21 cellular contexts compared by ENCODE assay signal in the genomic region with DNA sequence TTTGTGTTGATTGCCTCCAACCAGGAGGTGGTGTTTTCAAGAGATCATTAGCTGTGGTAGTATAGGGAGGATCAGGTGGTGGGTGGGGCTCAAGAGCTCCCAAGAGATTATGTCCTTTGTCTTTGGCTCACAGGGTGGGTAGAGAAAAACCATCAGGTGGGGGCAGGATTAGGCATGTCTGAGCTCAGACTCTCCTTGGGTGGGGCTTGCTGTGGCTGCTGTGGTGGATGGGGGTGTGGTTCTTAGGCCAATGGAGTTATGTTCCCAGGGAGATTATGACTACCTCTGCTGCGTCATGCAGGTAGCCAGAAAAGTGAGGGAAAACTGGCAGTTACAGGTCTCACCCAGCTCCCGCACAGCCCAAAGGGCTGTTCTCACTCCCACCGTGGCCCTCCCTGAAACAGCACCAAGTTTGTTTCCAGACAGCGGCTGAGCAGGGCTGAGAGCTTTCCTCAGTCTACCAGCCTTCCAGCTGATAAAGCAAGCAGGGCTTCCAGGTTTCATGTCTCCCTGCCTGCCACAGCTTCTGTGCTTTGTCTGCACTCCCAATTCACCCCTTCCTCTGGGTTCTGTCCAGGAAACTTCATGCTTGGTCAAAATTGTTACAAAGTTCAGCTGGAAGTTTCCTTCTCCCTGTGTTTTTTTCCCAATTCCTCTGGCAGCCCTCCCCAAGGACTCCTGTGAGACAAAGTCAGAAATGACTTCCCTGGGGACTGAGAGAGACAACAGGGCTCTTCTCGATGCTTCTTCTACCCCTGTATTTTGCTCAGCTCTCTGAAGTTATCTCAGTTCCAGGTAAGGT.
DNase-seq lines count a peak whose midpoint lies in the region; ATAC-seq, FAIRE-seq and TF ChIP-seq lines count a peak whose summit lies in the region.
"Had no signal": no experiment of that assay in that cellular context is flagged by ENCODE, and none has a peak within 500 bp of the region (broad histone marks: within the 10 kb centered on the region; RNA-seq: fewer than 3 reads in every experiment).

No MANE protein-coding gene starts in this region.

- no peaks in the 10 kb centered on the region for H3K36me3 ChIP-seq in BLaER1
- no peaks in the 10 kb centered on the region for H3K36me3 ChIP-seq in bronchial epithelial cell (ENCODE audit: control insufficient read depth, insufficient read depth, low read length)
- H3K36me3 ChIP-seq in mucosa of descending colon (ENCODE audit: low read depth), result no peaks in the 10 kb centered on the region
- no peaks in the 10 kb centered on the region for H3K36me3 ChIP-seq in effector memory CD4-positive, alpha-beta T cell (ENCODE audit: control insufficient read depth, insufficient read depth, low read length)
- H3K36me3 ChIP-seq: lower lobe of right lung had no signal

- FAIRE-seq in bronchial epithelial cell (lab: Jason Lieb, UNC), result peak; percentile 90
- FAIRE-seq: colon, endothelial cell of umbilical vein had no signal

- DNase-seq in NCI-H187 (lab: John Stamatoyannopoulos, UW) (peak; percentile 35 to 73), bronchial epithelial cell (ENCODE audit: low read depth) (peak; percentile 99), mucosa of descending colon (peak; percentile 1 to 28 (median 17)), coronary artery (ENCODE audit: low spot score) (no peak), NCI-H1930 (lab: John Stamatoyannopoulos, UW) (no peak), cerebellum (ENCODE audit: low spot score) (no peak)
- no peak for DNase-seq in effector memory CD4-positive, alpha-beta T cell
- DNase-seq: activated CD4-positive, alpha-beta T cell treated with anti-CD3 and anti-CD28 coated beads for 48 hours; activated CD8-positive, alpha-beta memory T cell treated with anti-CD3 and anti-CD28 coated beads, Interleukin-2, amount 50 U/mL, for 48 hours; anterior cingulate cortex; glutamatergic neuron; H7; lower lobe of right lung; naive thymus-derived CD8-positive, alpha-beta T cell; NCI-H1694 treated with DMSO at 0.1 percent for 48 hours; NCI-H510A treated with DMSO at 0.1 percent for 48 hours; stimulated activated naive CD4-positive, alpha-beta T cell had no signal

- TF ChIP-seq CTCF in bronchial epithelial cell (IDR thresholded peaks at IDR 0.05; ENCODE audit: insufficient read depth, low read length, severe bottlenecking) (no peak), mucosa of descending colon (IDR thresholded peaks at IDR 0.05) (no peak), coronary artery (IDR thresholded peaks at IDR 0.05) (no peak)

- H3K9me3 ChIP-seq in BLaER1, result no peaks in the 10 kb centered on the region
- no peaks in the 10 kb centered on the region for H3K9me3 ChIP-seq in mucosa of descending colon
- no peaks in the 10 kb centered on the region for H3K9me3 ChIP-seq in effector memory CD4-positive, alpha-beta T cell (ENCODE audit: control insufficient read depth, low read length)
- H3K9me3 ChIP-seq: lower lobe of right lung had no signal

- peak; percentile 30 for ATAC-seq in mucosa of descending colon
- ATAC-seq: lower lobe of right lung; naive thymus-derived CD8-positive, alpha-beta T cell had no signal

- peak overlapping the region; percentile 18; the same call in 1 of the 2 replicates for H3K4me2 ChIP-seq in BLaER1

- no peak overlapping the region for H3K9ac ChIP-seq in BLaER1

- no peaks in the 10 kb centered on the region for H4K20me1 ChIP-seq in BLaER1

- H3K27me3 ChIP-seq in BLaER1 (no peaks in the 10 kb centered on the region), bronchial epithelial cell (ENCODE audit: control insufficient read depth, insufficient read depth, low read length) (no peaks in the 10 kb centered on the region)
- H3K27me3 ChIP-seq in effector memory CD4-positive, alpha-beta T cell (replicated peaks; ENCODE audit: control insufficient read depth, insufficient read depth, low read length, poor library complexity, severe bottlenecking), result no peaks in the 10 kb centered on the region

- H3K27ac ChIP-seq in BLaER1 (no peak overlapping the region), coronary artery (no peak overlapping the region)
- no peak overlapping the region for H3K27ac ChIP-seq in effector memory CD4-positive, alpha-beta T cell (ENCODE audit: insufficient read depth, low read length, poor library complexity, severe bottlenecking)
- H3K27ac ChIP-seq: lower lobe of right lung, SK-N-MC had no signal

- intact Hi-C loops in mucosa of descending colon (cut with DNase I, micrococcal nuclease), result no loop called here

- H3K4me1 ChIP-seq in BLaER1, result peaks cover 8% of the 10 kb centered on the region; the same call in 1 of the 2 replicates
- H3K4me1 ChIP-seq in mucosa of descending colon (ENCODE audit: low read depth), result no peaks in the 10 kb centered on the region
- H3K4me1 ChIP-seq in effector memory CD4-positive, alpha-beta T cell (ENCODE audit: control insufficient read depth, insufficient read depth, low read length, poor library complexity, severe bottlenecking), result no peaks in the 10 kb centered on the region
- H3K4me1 ChIP-seq: lower lobe of right lung had no signal

- no peak overlapping the region for H3K4me3 ChIP-seq in BLaER1
- H3K4me3 ChIP-seq in bronchial epithelial cell (ENCODE audit: low read depth, low read length), result no peak overlapping the region
- no peak overlapping the region for H3K4me3 ChIP-seq in mucosa of descending colon
- no peak overlapping the region for H3K4me3 ChIP-seq in coronary artery
- H3K4me3 ChIP-seq in effector memory CD4-positive, alpha-beta T cell (ENCODE audit: insufficient read depth, low read depth, low read length, poor library complexity, severe bottlenecking), result no peak overlapping the region
- H3K4me3 ChIP-seq: lower lobe of right lung, SK-N-MC had no signal

Comparison
In these comparisons a context has a peak if more than half of its experiments do, and no peak if none do; other contexts are left out.
1. DNase-seq: peak in NCI-H187 (2 of 2), bronchial epithelial cell (single experiment) and mucosa of descending colon (3 of 3); none in coronary artery (single experiment), NCI-H1930 (0 of 2), effector memory CD4-positive, alpha-beta T cell (0 of 3) and cerebellum (single experiment).